Comparison of ENCODE assay signal across 18 cellular contexts in the genomic region with DNA sequence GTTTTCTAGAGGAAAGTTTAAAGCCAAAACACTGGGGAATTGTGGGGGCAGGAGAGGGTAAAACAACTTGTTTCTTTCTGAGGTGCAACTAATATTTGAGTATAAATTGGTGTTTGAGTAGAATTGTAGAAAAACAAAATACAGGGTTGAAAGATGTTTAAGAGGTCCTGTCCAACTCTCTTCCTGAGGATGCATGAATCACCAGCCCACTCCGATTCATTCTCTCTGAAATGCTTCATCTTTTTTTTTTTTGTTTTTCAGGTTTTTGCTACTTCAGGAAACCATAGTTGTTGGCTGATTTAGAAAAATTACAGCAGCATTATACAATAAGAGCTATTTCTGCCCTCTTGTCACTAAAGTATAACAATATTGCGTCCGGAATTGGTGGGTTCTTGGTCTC. TPM values are rescaled to one million over a fixed set of nuclear protein-coding genes. Genes with fewer than 3 reads are reported as not detected.
A peak's percentile ranks its signal among the peaks of the same experiment; 100 is the strongest.
DNase-seq lines count a peak whose midpoint lies in the region; ATAC-seq, FAIRE-seq and TF ChIP-seq lines count a peak whose summit lies in the region.
"Had no signal": no experiment of that assay in that cellular context is flagged by ENCODE, and none has a peak within 500 bp of the region (broad histone marks: within the 10 kb centered on the region; RNA-seq: fewer than 3 reads in every experiment).

No MANE protein-coding gene starts in this region.

- no peaks in the 10 kb centered on the region for H3K27me3 ChIP-seq in brain microvascular endothelial cell (replicated peaks)
- H3K27me3 ChIP-seq: neutrophil, upper lobe of right lung had no signal

- peaks cover 34% of the 10 kb centered on the region for H3K4me1 Mint-ChIP-seq in activated CD8-positive, alpha-beta T cell treated with anti-CD3 and anti-CD28 coated beads for 36 hours (ENCODE audit: low read depth)
- peaks cover 33% of the 10 kb centered on the region for H3K4me1 Mint-ChIP-seq in activated CD8-positive, alpha-beta T cell treated with anti-CD3 and anti-CD28 coated beads, Interleukin-2, amount 10 ng/mL, durations not matched to agents 7 days and 5 days (ENCODE audit: low read depth)

- H3K9me3 Mint-ChIP-seq in activated CD8-positive, alpha-beta T cell treated with anti-CD3 and anti-CD28 coated beads for 36 hours, result no peaks in the 10 kb centered on the region
- no peaks in the 10 kb centered on the region for H3K9me3 Mint-ChIP-seq in activated CD8-positive, alpha-beta T cell treated with anti-CD3 and anti-CD28 coated beads, Interleukin-2, amount 10 ng/mL, durations not matched to agents 7 days and 5 days (ENCODE audit: insufficient read depth)
- H3K9me3 Mint-ChIP-seq: effector memory CD8-positive, alpha-beta T cell had no signal

- DNase-seq in activated CD8-positive, alpha-beta T cell treated with anti-CD3 and anti-CD28 coated beads for 36 hours, result no peak
- DNase-seq in activated CD8-positive, alpha-beta T cell treated with anti-CD3 and anti-CD28 coated beads, Interleukin-2, amount 10 ng/mL, durations not matched to agents 7 days and 5 days, result no peak
- DNase-seq in H54 (ENCODE audit: insufficient read length, low spot score), result no peak
- DNase-seq in brain microvascular endothelial cell, result no peak
- peak; percentile 35 for DNase-seq in non-pigmented ciliary epithelial cell (ENCODE audit: low read depth)
- DNase-seq in NCI-H2029 (lab: John Stamatoyannopoulos, UW), result no peak
- no peak for DNase-seq in GM10248 (ENCODE audit: extremely low spot score)
- DNase-seq in NCI-H1048 (lab: John Stamatoyannopoulos, UW), result no peak
- DNase-seq: amniotic stem cell; DMS79; effector memory CD8-positive, alpha-beta T cell; glutamatergic neuron; GOT3; stimulated activated CD4-positive, alpha-beta T cell treated with anti-CD3 and anti-CD28 coated beads, Interleukin-12 subunit alpha, Interleukin-12 subunit beta, amount 100 ng/mL, for 4 hours; T-helper 2 cell; upper lobe of right lung had no signal

- H3K4me3 Mint-ChIP-seq in activated CD8-positive, alpha-beta T cell treated with anti-CD3 and anti-CD28 coated beads for 36 hours, result peak overlapping the region; percentile 48
- no peak overlapping the region for H3K4me3 Mint-ChIP-seq in activated CD8-positive, alpha-beta T cell treated with anti-CD3 and anti-CD28 coated beads, Interleukin-2, amount 10 ng/mL, durations not matched to agents 7 days and 5 days

- peak; percentile 80 for FAIRE-seq in H54 (lab: Jason Lieb, UNC)

- H3K36me3 Mint-ChIP-seq in activated CD8-positive, alpha-beta T cell treated with anti-CD3 and anti-CD28 coated beads for 36 hours (ENCODE audit: low read depth), result no peaks in the 10 kb centered on the region
- H3K36me3 Mint-ChIP-seq in activated CD8-positive, alpha-beta T cell treated with anti-CD3 and anti-CD28 coated beads, Interleukin-2, amount 10 ng/mL, durations not matched to agents 7 days and 5 days (ENCODE audit: low read depth), result no peaks in the 10 kb centered on the region

- CTCF ChIA-PET in activated CD8-positive, alpha-beta T cell treated with anti-CD3 and anti-CD28 coated beads for 36 hours (lab: Charles Lee), result no interaction called here
- CTCF ChIA-PET in activated CD8-positive, alpha-beta T cell treated with anti-CD3 and anti-CD28 coated beads, Interleukin-2, amount 10 ng/mL, durations not matched to agents 7 days and 5 days (lab: Charles Lee), result no interaction called here
- CTCF ChIA-PET in GM10248 (lab: Yijun Ruan, JAX), result interaction anchor here (0.8 to 2.8 kb wide), 2 partner anchors 17 to 100 kb away, joined by 3 to 7 read pairs; no protein-coding TSS in a partner anchor

- H3K36me3 ChIP-seq in brain microvascular endothelial cell (replicated peaks), result no peaks in the 10 kb centered on the region
- H3K36me3 ChIP-seq: neutrophil, upper lobe of right lung had no signal

- H3K27ac Mint-ChIP-seq in activated CD8-positive, alpha-beta T cell treated with anti-CD3 and anti-CD28 coated beads for 36 hours, result no peak overlapping the region
- no peak overlapping the region for H3K27ac Mint-ChIP-seq in activated CD8-positive, alpha-beta T cell treated with anti-CD3 and anti-CD28 coated beads, Interleukin-2, amount 10 ng/mL, durations not matched to agents 7 days and 5 days
- H3K27ac Mint-ChIP-seq: effector memory CD8-positive, alpha-beta T cell had no signal

- no peak overlapping the region for H3K4me3 ChIP-seq in brain microvascular endothelial cell (ENCODE audit: low read depth, low read length)
- H3K4me3 ChIP-seq: upper lobe of right lung had no signal

- TF ChIP-seq POLR2A in H54 (IDR thresholded peaks at IDR 0.05; ENCODE audit: low read depth, low read length), result no peak

- in situ Hi-C loops in brain microvascular endothelial cell (cut with HindIII; ENCODE audit: low pct_ligation_motif_present, low sequenced_read_pairs), result no loop called here

- TF ChIP-seq CTCF in activated CD8-positive, alpha-beta T cell treated with anti-CD3 and anti-CD28 coated beads for 36 hours (IDR thresholded peaks at IDR 0.05), result no peak
- TF ChIP-seq CTCF in brain microvascular endothelial cell (IDR thresholded peaks at IDR 0.05; ENCODE audit: low read depth, low read length, missing control alignments) (no peak), GM10248 (IDR thresholded peaks at IDR 0.05; ENCODE audit: control extremely low read depth, extremely low read depth, low read depth, missing control alignments) (no peak)

- H3K27ac ChIP-seq in brain microvascular endothelial cell, result peak overlapping the region; percentile 47
- H3K27ac ChIP-seq: HL-60, neutrophil had no signal

- no peak for ATAC-seq in activated CD8-positive, alpha-beta T cell treated with anti-CD3 and anti-CD28 coated beads for 36 hours
- ATAC-seq in activated CD8-positive, alpha-beta T cell treated with anti-CD3 and anti-CD28 coated beads, Interleukin-2, amount 10 ng/mL, durations not matched to agents 7 days and 5 days, result no peak
- ATAC-seq: effector memory CD8-positive, alpha-beta T cell had no signal

- peaks cover 1% of the 10 kb centered on the region for H3K27me3 Mint-ChIP-seq in activated CD8-positive, alpha-beta T cell treated with anti-CD3 and anti-CD28 coated beads for 36 hours
- no peaks in the 10 kb centered on the region for H3K27me3 Mint-ChIP-seq in activated CD8-positive, alpha-beta T cell treated with anti-CD3 and anti-CD28 coated beads, Interleukin-2, amount 10 ng/mL, durations not matched to agents 7 days and 5 days (ENCODE audit: low read depth)

- POLR2A ChIA-PET in activated CD8-positive, alpha-beta T cell treated with anti-CD3 and anti-CD28 coated beads for 36 hours (lab: Charles Lee), result no interaction called here
- POLR2A ChIA-PET in activated CD8-positive, alpha-beta T cell treated with anti-CD3 and anti-CD28 coated beads, Interleukin-2, amount 10 ng/mL, durations not matched to agents 7 days and 5 days (lab: Charles Lee), result no interaction called here
- POLR2A ChIA-PET in GM10248 (lab: Yijun Ruan, JAX), result interaction anchor here (0.6 kb wide), 1 partner anchor 23 kb away, joined by 3 read pairs; no protein-coding TSS in a partner anchor

- intact Hi-C loops in activated CD8-positive, alpha-beta T cell treated with anti-CD3 and anti-CD28 coated beads for 36 hours (cut with micrococcal nuclease), result loop anchor here (5.0 to 10.0 kb wide), 3 partner anchors 37 to 114 kb away; partner anchors contain the start of gene ZFAND5

RNA-seq across cellular contexts. Expression of gene TMC1, which starts 42.4 kb away (rescaled TPM):
- total RNA-seq in activated CD8-positive, alpha-beta T cell treated with anti-CD3 and anti-CD28 coated beads for 36 hours, result under 1 TPM in 1 of 2 experiments, not detected in 1; 0.38 TPM
- not detected for total RNA-seq in activated CD8-positive, alpha-beta T cell treated with anti-CD3 and anti-CD28 coated beads, Interleukin-2, amount 10 ng/mL, durations not matched to agents 7 days and 5 days
- total RNA-seq: upper lobe of right lung had no signal
